16 cellular contexts compared by ENCODE assay signal in the genomic region with DNA sequence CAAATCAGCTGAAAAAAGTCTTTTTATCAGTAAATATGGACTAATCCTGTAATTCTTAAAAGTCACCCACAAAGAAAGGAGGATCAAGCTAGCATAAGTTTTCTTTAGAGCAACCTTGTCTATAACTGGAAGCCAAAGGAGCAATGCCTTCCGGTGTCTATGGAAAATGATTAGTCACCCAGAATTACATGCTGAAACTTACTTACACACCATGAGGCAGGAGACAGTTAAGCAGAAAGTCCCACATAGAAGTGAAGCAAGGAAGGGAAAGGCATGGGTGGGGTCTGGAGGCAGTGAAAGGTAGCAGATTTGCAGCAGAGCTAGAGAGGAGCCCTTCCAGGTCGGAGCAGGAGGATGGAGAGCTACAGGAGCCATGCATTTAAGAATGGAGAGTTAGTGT.
A peak's percentile ranks its signal among the peaks of the same experiment; 100 is the strongest.
DNase-seq lines count a peak whose midpoint lies in the region; ATAC-seq and TF ChIP-seq lines count a peak whose summit lies in the region.
"Had no signal": no experiment of that assay in that cellular context is flagged by ENCODE, and none has a peak within 500 bp of the region (broad histone marks: within the 10 kb centered on the region; RNA-seq: fewer than 3 reads in every experiment).

No MANE protein-coding gene starts in this region.

- no peak overlapping the region for H3K27ac Mint-ChIP-seq in GM23338
- H3K27ac Mint-ChIP-seq in activated T-helper 17 cell treated with anti-CD3 and anti-CD28 coated beads, Interleukin-2, amount 50 U/mL, for 72 hours = no peak overlapping the region
- H3K27ac Mint-ChIP-seq: effector memory CD8-positive, alpha-beta T cell had no signal

- H3K27me3 ChIP-seq in GM23338 (ENCODE audit: insufficient read depth) = no peaks in the 10 kb centered on the region
- H3K27me3 ChIP-seq: adrenal gland, tibial nerve had no signal

- no peaks in the 10 kb centered on the region for H3K36me3 ChIP-seq in GM23338 (ENCODE audit: insufficient read depth)
- H3K36me3 ChIP-seq: SJSA1 had no signal

- H3K4me1 ChIP-seq in GM23338 (ENCODE audit: insufficient read depth) = peaks cover 15% of the 10 kb centered on the region
- H3K4me1 ChIP-seq: adrenal gland, SJSA1, tibial nerve had no signal

- no peak overlapping the region for H3K4me3 ChIP-seq in GM23338
- H3K4me3 ChIP-seq: adrenal gland, SJSA1, tibial nerve had no signal

- no peaks in the 10 kb centered on the region for H3F3A ChIP-seq in GM23338 (replicated peaks; ENCODE audit: low read depth)

- no peaks in the 10 kb centered on the region for H3K9me3 Mint-ChIP-seq in GM23338
- no peaks in the 10 kb centered on the region for H3K9me3 Mint-ChIP-seq in activated T-helper 17 cell treated with anti-CD3 and anti-CD28 coated beads, Interleukin-2, amount 50 U/mL, for 72 hours
- H3K9me3 Mint-ChIP-seq: effector memory CD8-positive, alpha-beta T cell had no signal

- peaks cover 4% of the 10 kb centered on the region for H3K27me3 Mint-ChIP-seq in GM23338 (ENCODE audit: insufficient read depth, low read depth, poor library complexity)
- no peaks in the 10 kb centered on the region for H3K27me3 Mint-ChIP-seq in activated T-helper 17 cell treated with anti-CD3 and anti-CD28 coated beads, Interleukin-2, amount 50 U/mL, for 72 hours
- H3K27me3 Mint-ChIP-seq: effector memory CD8-positive, alpha-beta T cell had no signal

- H3K4me3 Mint-ChIP-seq in GM23338 = no peak overlapping the region
- peak overlapping the region; percentile 24 for H3K4me3 Mint-ChIP-seq in activated T-helper 17 cell treated with anti-CD3 and anti-CD28 coated beads, Interleukin-2, amount 50 U/mL, for 72 hours
- H3K4me3 Mint-ChIP-seq: effector memory CD8-positive, alpha-beta T cell had no signal

- H3K9me2 ChIP-seq in GM23338 (ENCODE audit: insufficient read depth) = no peaks in the 10 kb centered on the region

- peak overlapping the region; percentile 44; the same call in 1 of the 2 replicates for H2AFZ ChIP-seq in GM23338

- H3K79me2 ChIP-seq in GM23338 (replicated peaks; ENCODE audit: insufficient read depth) = no peaks in the 10 kb centered on the region

- no peak for TF ChIP-seq CTCF in GM23338 (conservative IDR thresholded peaks at IDR 0.05; ENCODE audit: low read depth in 2 of 2)

- no peaks in the 10 kb centered on the region for H4K20me1 ChIP-seq in GM23338 (replicated peaks; ENCODE audit: insufficient read depth)

- H3K27ac ChIP-seq in GM23338 (ENCODE audit: low read depth) = no peak overlapping the region
- H3K27ac ChIP-seq: 22Rv1, SJSA1 had no signal

- H3K4me1 Mint-ChIP-seq in GM23338 = peaks cover 9% of the 10 kb centered on the region
- peaks cover 9% of the 10 kb centered on the region for H3K4me1 Mint-ChIP-seq in activated T-helper 17 cell treated with anti-CD3 and anti-CD28 coated beads, Interleukin-2, amount 50 U/mL, for 72 hours

- no peaks in the 10 kb centered on the region for H3K36me3 Mint-ChIP-seq in GM23338 (ENCODE audit: low read depth)
- H3K36me3 Mint-ChIP-seq in activated T-helper 17 cell treated with anti-CD3 and anti-CD28 coated beads, Interleukin-2, amount 50 U/mL, for 72 hours (ENCODE audit: low read depth) = peaks cover 40% of the 10 kb centered on the region

- ATAC-seq in GM23338 = no peak
- ATAC-seq in activated T-helper 17 cell treated with anti-CD3 and anti-CD28 coated beads, Interleukin-2, amount 50 U/mL, for 72 hours (replicated peaks) = peak; percentile 67
- no peak for ATAC-seq in GM18858 (IDR thresholded peaks at IDR 0.05; ENCODE audit: unreplicated experiment)
- no peak for ATAC-seq in HG03139 (IDR thresholded peaks at IDR 0.05; ENCODE audit: unreplicated experiment)
- ATAC-seq: effector memory CD8-positive, alpha-beta T cell had no signal

- H3K4me2 ChIP-seq in GM23338 = no peak overlapping the region

- DNase-seq in NOMO-1 treated with dmso at 0.1 percent for 144 hours (lab: John Stamatoyannopoulos, UW; ENCODE audit: unreplicated experiment) = peak; percentile 16
- no peak for DNase-seq in NOMO-1 treated with DMSO at 0.1 percent for 48 hours (lab: John Stamatoyannopoulos, UW; ENCODE audit: unreplicated experiment)
- DNase-seq in GM23338 (ENCODE audit: low spot score) = no peak
- DNase-seq in glomerular visceral epithelial cell (ENCODE audit: extremely low spot score) = peak; percentile 1
- no peak for DNase-seq in epidermal melanocyte (ENCODE audit: insufficient read length, low spot score)
- DNase-seq: activated CD4-positive, alpha-beta T cell treated with anti-CD3 and anti-CD28 coated beads for 1 hour; adrenal gland; effector memory CD8-positive, alpha-beta T cell; NCI-H1436 treated with DMSO at 0.1 percent for 48 hours; NCI-H526 treated with DMSO at 0.1 percent for 48 hours had no signal

TF ChIP-seq in GM23338, 12 proteins besides CTCF, POLR2A, EP300 and RAD21 (continues in another document):
- TF ChIP-seq ETS1 (IDR thresholded peaks at IDR 0.05) (no peak), REST (IDR thresholded peaks at IDR 0.05; ENCODE audit: unreplicated experiment) (no peak)

Comparison
In these comparisons a context has a peak if more than half of its experiments do, and no peak if none do; other contexts are left out.
1. DNase-seq: peak in NOMO-1 treated with dmso at 0.1 percent for 144 hours (single experiment) and glomerular visceral epithelial cell (single experiment); none in NOMO-1 treated with DMSO at 0.1 percent for 48 hours (single experiment), GM23338 (single experiment) and epidermal melanocyte (single experiment).